8 cellular contexts compared by ENCODE assay signal in genomic region chr3:50333744-50334328, GRCh38. TPM values are rescaled to one million over a fixed set of nuclear protein-coding genes. Genes with fewer than 3 reads are reported as not detected.
DNase-seq lines count a peak whose midpoint lies in the region; ATAC-seq and TF ChIP-seq lines count a peak whose summit lies in the region.

No MANE protein-coding gene starts in this region.

- H3K9me2 ChIP-seq in Loucy (replicated peaks; ENCODE audit: low read depth, low read length) = no peaks in the 10 kb centered on the region

- peaks cover 61 to 62% of the 10 kb centered on the region in 2 donors for H3K4me1 Mint-ChIP-seq in immature natural killer cell

- peak overlapping the region; percentile 50 to 67 (median 62) for H3K4me3 Mint-ChIP-seq in immature natural killer cell

- H3F3A ChIP-seq in Loucy (ENCODE audit: low read depth) = peaks cover 8% of the 10 kb centered on the region; the same call in 1 of the 2 replicates

- TF ChIP-seq CTCF in Loucy (conservative IDR thresholded peaks at IDR 0.05; ENCODE audit: low read length) = no peak
- TF ChIP-seq CTCF in astrocyte of the spinal cord (IDR thresholded peaks at IDR 0.05; ENCODE audit: low read depth, low read length) = no peak

- H2AFZ ChIP-seq in Loucy (ENCODE audit: low read length) = no peak overlapping the region

- H3K4me1 ChIP-seq in Loucy (ENCODE audit: insufficient read depth, low read length, poor library complexity, severe bottlenecking) (peaks cover 28% of the 10 kb centered on the region), stomach smooth muscle (ENCODE audit: control insufficient read depth, insufficient read depth, low read length) (peaks cover 45% of the 10 kb centered on the region)

- H3K36me3 Mint-ChIP-seq in immature natural killer cell = peaks cover 11 to 18% (median 11%) of the 10 kb centered on the region in 3 donors

- DNase-seq in astrocyte of the spinal cord (ENCODE audit: low read depth, low spot score) = peak; percentile 62
- DNase-seq in immature natural killer cell = peak in 1 of 3 donors; percentile 27
- DNase-seq in iPS-NIHi11 (ENCODE audit: low spot score) = no peak
- no peak for DNase-seq in kidney glomerular epithelial cell (lab: John Stamatoyannopoulos, UW)

- H3K9me3 ChIP-seq in Loucy (ENCODE audit: insufficient read depth, low read depth, low read length) = no peaks in the 10 kb centered on the region
- H3K9me3 ChIP-seq in stomach smooth muscle (ENCODE audit: control insufficient read depth in 2 of 2, low read length in 2 of 2) = no peaks in the 10 kb centered on the region

- H3K27me3 ChIP-seq in Loucy (ENCODE audit: insufficient read depth, low read length, poor library complexity, severe bottlenecking) = peaks cover 4% of the 10 kb centered on the region
- H3K27me3 ChIP-seq in stomach smooth muscle (ENCODE audit: control insufficient read depth in 1 of 2, insufficient read depth in 2 of 2, low read length in 2 of 2) = no peaks in the 10 kb centered on the region

- H3K4me3 ChIP-seq in Loucy (ENCODE audit: low read length, poor library complexity, severe bottlenecking) (peak overlapping the region; percentile 97), astrocyte of the spinal cord (ENCODE audit: low read depth, low read length) (no peak overlapping the region), stomach smooth muscle (ENCODE audit: low read length in 2 of 2) (peak overlapping the region in 1 of 2 donors; percentile 35)

- in situ Hi-C loops in astrocyte of the spinal cord (cut with HindIII; ENCODE audit: low sequenced_read_pairs) = no loop called here

- H3K4me2 ChIP-seq in Loucy (ENCODE audit: low read depth, low read length, poor library complexity, severe bottlenecking) = peak overlapping the region; percentile 99

- peak overlapping the region; percentile 93 to 97 (median 95) for H3K27ac Mint-ChIP-seq in immature natural killer cell

- peak overlapping the region; percentile 64 for H3K27ac ChIP-seq in stomach smooth muscle (ENCODE audit: low read length)

- peaks cover 86% of the 10 kb centered on the region for H3K79me2 ChIP-seq in Loucy (ENCODE audit: insufficient read depth, low read length)

- ATAC-seq in HG03097 (IDR thresholded peaks at IDR 0.05; ENCODE audit: low FRiP score, unreplicated experiment) (no peak), HG03457 (IDR thresholded peaks at IDR 0.05; ENCODE audit: unreplicated experiment) (no peak)

- H4K20me1 ChIP-seq in Loucy (ENCODE audit: insufficient read depth, low read length, poor library complexity, severe bottlenecking) = peaks cover 78% of the 10 kb centered on the region

- H3K9ac ChIP-seq in Loucy (ENCODE audit: low read depth, low read length, poor library complexity, severe bottlenecking) (peak overlapping the region; percentile 98), stomach smooth muscle (ENCODE audit: low read length in 2 of 2) (peak overlapping the region; percentile 29 to 42)

- H3K36me3 ChIP-seq in Loucy (ENCODE audit: insufficient read depth, low read length) = peaks cover 46% of the 10 kb centered on the region
- peaks cover 30 to 32% of the 10 kb centered on the region in 2 donors for H3K36me3 ChIP-seq in stomach smooth muscle (ENCODE audit: control insufficient read depth in 2 of 2, insufficient read depth in 2 of 2, low read length in 2 of 2)

- H3K27me3 Mint-ChIP-seq in immature natural killer cell (ENCODE audit: low read depth in 3 of 3) = peaks cover 7 to 21% (median 17%) of the 10 kb centered on the region in 3 donors

- no peaks in the 10 kb centered on the region for H3K9me3 Mint-ChIP-seq in immature natural killer cell

RNA-seq across cellular contexts. Expression of gene TUSC2, which starts 5.8 kb away (rescaled TPM):
- polyA plus RNA-seq in immature natural killer cell = 10 to 100 TPM; 42.9 to 70.4 (median 68.4) TPM

RNA-seq across cellular contexts. Expression of gene RASSF1, which starts 6.8 kb away (rescaled TPM):
- polyA plus RNA-seq in immature natural killer cell = 100 to 1,000 TPM; 172 to 253 (median 187) TPM

RNA-seq across cellular contexts. Expression of gene HYAL2, which starts 11.3 kb away (rescaled TPM):
- polyA plus RNA-seq in immature natural killer cell = 10 to 100 TPM in 2 of 3 donors, 1 to 10 TPM in 1; 4.9 to 15.0 (median 10.8) TPM

RNA-seq across cellular contexts. Expression of gene ZMYND10, which starts 11.7 kb away (rescaled TPM):
- 1 to 10 TPM; 2.3 to 3.7 (median 3.6) TPM for polyA plus RNA-seq in immature natural killer cell

RNA-seq across cellular contexts. Expression of gene NPRL2, which starts 16.7 kb away (rescaled TPM):
- 100 to 1,000 TPM in 2 of 3 donors, 10 to 100 TPM in 1; 77.5 to 104 (median 101) TPM for polyA plus RNA-seq in immature natural killer cell
